Comparison of ENCODE assay signal across 8 cellular contexts in genomic region chr5:129094924-129095797, GRCh38. TPM values are rescaled to one million over a fixed set of nuclear protein-coding genes. Genes with fewer than 3 reads are reported as not detected.
DNase-seq lines count a peak whose midpoint lies in the region; ATAC-seq and TF ChIP-seq lines count a peak whose summit lies in the region.

No MANE protein-coding gene starts in this region.

- peak overlapping the region; percentile 82 for H2AFZ ChIP-seq in MM.1S (ENCODE audit: low read length)

- no peaks in the 10 kb centered on the region for H4K20me1 ChIP-seq in MM.1S (ENCODE audit: insufficient read depth, low read length)

- peak; percentile 63 for ATAC-seq in lung (ENCODE audit: insufficient read depth, low FRiP score)

- no peaks in the 10 kb centered on the region for H3K9me3 ChIP-seq in MM.1S (replicated peaks; ENCODE audit: insufficient read depth, low read length)
- no peaks in the 10 kb centered on the region for H3K9me3 ChIP-seq in ectodermal cell (ENCODE audit: control insufficient read depth, low read length)
- H3K9me3 ChIP-seq in lung (ENCODE audit: control insufficient read depth in 2 of 2, insufficient read depth in 1 of 2, low read length in 1 of 2), result no peaks in the 10 kb centered on the region

- H3K4me1 ChIP-seq in MM.1S (ENCODE audit: low read length) (peaks cover 14% of the 10 kb centered on the region), ectodermal cell (ENCODE audit: control insufficient read depth, insufficient read depth, low read length) (no peaks in the 10 kb centered on the region), lung (ENCODE audit: control insufficient read depth in 2 of 2, insufficient read depth in 2 of 2, low read length in 2 of 2) (peaks cover 4 to 10% of the 10 kb centered on the region in 2 donors)

- H3K27ac ChIP-seq in MM.1S (ENCODE audit: low read length) (peak overlapping the region; percentile 50; the same call in 1 of the 2 replicates), ectodermal cell (ENCODE audit: insufficient read depth, low read depth, low read length, poor library complexity, severe bottlenecking) (no peak overlapping the region), lung (ENCODE audit: low read depth in 1 of 2, low read length in 1 of 2) (peak overlapping the region; percentile 88 to 89)

- H3K27me3 ChIP-seq in MM.1S (replicated peaks; ENCODE audit: insufficient read depth, low read length) (no peaks in the 10 kb centered on the region), ectodermal cell (ENCODE audit: control insufficient read depth, insufficient read depth, low read length, poor library complexity, severe bottlenecking) (peaks cover 31% of the 10 kb centered on the region), lung (ENCODE audit: control insufficient read depth, insufficient read depth) (no peaks in the 10 kb centered on the region)

- no peaks in the 10 kb centered on the region for H3K9me2 ChIP-seq in MM.1S (replicated peaks; ENCODE audit: insufficient read depth, low read length)

- DNase-seq in NCI-H1092 treated with DMSO at 0.1 percent for 48 hours (lab: John Stamatoyannopoulos, UW) (peak; percentile 36), NCI-H1092 (lab: John Stamatoyannopoulos, UW) (no peak), HEK293T (ENCODE audit: extremely low spot score) (peak; percentile 39), MM.1S (peak; percentile 53), lung (ENCODE audit: low spot score) (peak; percentile 69)
- DNase-seq in activated CD4-positive, CD25-positive, alpha-beta regulatory T cell treated with anti-CD3 and anti-CD28 coated beads, Interleukin-2, amount 50 U/mL, for 16 hours (ENCODE audit: low read depth, low spot score), result peak; percentile 3
- DNase-seq in stimulated activated CD8-positive, alpha-beta memory T cell treated with anti-CD3 and anti-CD28 coated beads, Interleukin-15, amount 100 ng/mL, for 1 hour (ENCODE audit: low read depth), result peak; percentile 10

- peaks cover 48% of the 10 kb centered on the region for H3K79me2 ChIP-seq in MM.1S (ENCODE audit: low read length)

- H3K36me3 ChIP-seq in MM.1S (replicated peaks; ENCODE audit: insufficient read depth, low read length), result no peaks in the 10 kb centered on the region
- no peaks in the 10 kb centered on the region for H3K36me3 ChIP-seq in ectodermal cell (ENCODE audit: control insufficient read depth, insufficient read depth, low read length)
- no peaks in the 10 kb centered on the region for H3K36me3 ChIP-seq in lung (ENCODE audit: control insufficient read depth in 2 of 2, insufficient read depth in 2 of 2, low read length in 2 of 2)

- CTCF ChIA-PET in HEK293T (lab: Yijun Ruan, JAX), result interaction anchor here (0.8 to 2.1 kb wide), 4 partner anchors 10 to 31 kb away, joined by 3 to 10 read pairs (median 3); no protein-coding TSS in a partner anchor

- peak overlapping the region; percentile 81 for H3K9ac ChIP-seq in MM.1S (ENCODE audit: low read length)

- peaks cover 11% of the 10 kb centered on the region; the same call in 1 of the 2 replicates for H3F3A ChIP-seq in MM.1S (ENCODE audit: insufficient read depth, low read length)

- 1% methylated on average over 58 of the region's 58 CpGs for WGBS in ectodermal cell, 2 experiments
- 2% methylated on average over 53 to 58 of the region's 58 CpGs for WGBS in lung, 2 donors

- POLR2A ChIA-PET in HEK293T (lab: Yijun Ruan, JAX), result interaction anchor here (0.7 to 2.0 kb wide), 15 partner anchors 8 to 1010 kb away, joined by 3 to 10 read pairs (median 3); partner anchors contain the start of gene SLC27A6

- TF ChIP-seq CTCF in MM.1S (IDR thresholded peaks at IDR 0.05; ENCODE audit: low read length) (no peak), lung (IDR thresholded peaks at IDR 0.05; ENCODE audit: control extremely low read depth, extremely low read depth) (no peak)

- H3K4me2 ChIP-seq in MM.1S (ENCODE audit: low read depth, low read length), result peak overlapping the region; percentile 91

- H3K4me3 ChIP-seq in MM.1S (ENCODE audit: low read length) (peak overlapping the region; percentile 87), ectodermal cell (ENCODE audit: insufficient read depth, low read depth, low read length) (peak overlapping the region; percentile 75), lung (peak overlapping the region; percentile 88)

TF ChIP-seq in HEK293T, 16 proteins besides CTCF, POLR2A, EP300 and RAD21:
- TF ChIP-seq L3MBTL2 (conservative IDR thresholded peaks at IDR 0.05), result 0 out of 2 replicates have a peak, but pooled peaks have one; percentile 58
- no peak; the same call in 1 of the 2 replicates for TF ChIP-seq CTBP1 (IDR thresholded peaks at IDR 0.05; ENCODE audit: borderline replicate concordance)

RNA-seq across cellular contexts. Expression of gene ISOC1, which starts 0.6 kb away (rescaled TPM):
- 22.4 TPM for polyA plus RNA-seq in ectodermal cell (2013, experiment 1 of 4)
- polyA plus RNA-seq in ectodermal cell (2013, experiment 2 of 4), result 21.4 TPM
- polyA plus RNA-seq in ectodermal cell (2013, experiment 3 of 4), result 17.3 TPM
- 18.8 TPM for polyA plus RNA-seq in ectodermal cell (2013, experiment 4 of 4)
- 10 to 100 TPM; 19.5 to 34.8 TPM for total RNA-seq in lung
- 10 to 100 TPM; 13.4 to 15.7 TPM for polyA plus RNA-seq in lung
